ENCODE assay signal across 16 cellular contexts in genomic region chr1:13239633-13240032, GRCh38. TPM values are rescaled to one million over a fixed set of nuclear protein-coding genes. Genes with fewer than 3 reads are reported as not detected.
"Had no signal": no experiment of that assay in that cellular context is flagged by ENCODE, and none has a peak within 500 bp of the region (broad histone marks: within the 10 kb centered on the region; RNA-seq: fewer than 3 reads in every experiment).

No MANE protein-coding gene starts in this region.

RNA-seq across cellular contexts. Expression of gene PRAMEF18, which starts 13.7 kb away (rescaled TPM):
- total RNA-seq: stomach, subcutaneous adipose tissue, suprapubic skin, temporal lobe, thoracic aorta, thyroid gland, tibial nerve, transverse colon, upper lobe of left lung, upper lobe of right lung, ureter, urinary bladder, uterus, vagina had no signal
- polyA plus RNA-seq: stomach, urinary bladder had no signal

RNA-seq across cellular contexts. Expression of gene PRAMEF5, which starts 14.4 kb away (rescaled TPM):
- total RNA-seq: stomach, subcutaneous adipose tissue, suprapubic skin, temporal lobe, testis, thoracic aorta, thyroid gland, tibial nerve, transverse colon, upper lobe of left lung, upper lobe of right lung, ureter, urinary bladder, uterus, vagina had no signal
- polyA plus RNA-seq: stomach, thymus, urinary bladder had no signal

RNA-seq across cellular contexts. Expression of gene PRAMEF13, which starts 38.4 kb away (rescaled TPM):
- total RNA-seq: stomach, subcutaneous adipose tissue, suprapubic skin, temporal lobe, testis, thoracic aorta, thyroid gland, tibial nerve, transverse colon, upper lobe of left lung, upper lobe of right lung, ureter, urinary bladder, uterus, vagina had no signal
- polyA plus RNA-seq: stomach, urinary bladder had no signal

RNA-seq across cellular contexts. Expression of gene PRAMEF8, which starts 45.3 kb away (rescaled TPM):
- total RNA-seq: stomach, subcutaneous adipose tissue, suprapubic skin, temporal lobe, thoracic aorta, thyroid gland, tibial nerve, transverse colon, upper lobe of left lung, upper lobe of right lung, ureter, urinary bladder, uterus, vagina had no signal
- polyA plus RNA-seq: stomach, urinary bladder had no signal
